Comparison of ENCODE assay signal across 9 cellular contexts in the genomic region with DNA sequence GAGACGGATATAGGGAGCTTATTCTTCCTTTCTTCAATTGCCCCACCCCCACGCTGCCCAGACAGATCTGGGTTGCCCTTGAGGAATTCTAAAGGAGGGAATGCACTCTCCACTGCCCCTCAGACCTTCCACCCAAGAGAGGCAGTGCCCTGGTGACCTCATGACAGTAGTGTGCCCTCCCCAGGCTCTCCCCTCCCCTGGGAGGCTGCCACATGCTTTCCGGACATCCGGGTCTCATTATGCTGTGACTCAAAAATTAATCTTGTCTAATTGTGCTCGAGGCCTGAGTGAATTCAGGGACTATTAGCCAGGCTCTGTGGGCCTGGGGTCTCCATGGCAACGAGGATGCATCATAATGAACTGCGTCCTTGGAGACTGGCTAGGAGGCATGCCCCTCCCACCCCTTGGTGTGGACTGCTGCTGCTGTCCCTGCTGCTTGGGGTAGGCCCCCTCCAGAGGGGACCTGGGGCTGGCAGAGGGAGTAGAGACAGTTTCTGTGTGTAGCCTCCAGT. TPM values are rescaled to one million over a fixed set of nuclear protein-coding genes. Genes with fewer than 3 reads are reported as not detected.
DNase-seq lines count a peak whose midpoint lies in the region; ATAC-seq and TF ChIP-seq lines count a peak whose summit lies in the region.
"Had no signal": no experiment of that assay in that cellular context is flagged by ENCODE, and none has a peak within 500 bp of the region (broad histone marks: within the 10 kb centered on the region; RNA-seq: fewer than 3 reads in every experiment).

No MANE protein-coding gene starts in this region.

- TF ChIP-seq CTCF in AG10803 (conservative IDR thresholded peaks at IDR 0.05; ENCODE audit: low read length) (peak; percentile 7; the same call in 1 of the 2 replicates), IMR-90 (conservative IDR thresholded peaks at IDR 0.05; ENCODE audit: low read depth, low read length) (no peak), GM13976 (IDR thresholded peaks at IDR 0.05; ENCODE audit: borderline replicate concordance, control extremely low read depth, extremely low read depth, insufficient read depth, missing control alignments) (no peak)

- no peak overlapping the region for H3K9ac ChIP-seq in IMR-90 (ENCODE audit: low read depth, low read length)

- no peak overlapping the region for H3K18ac ChIP-seq in IMR-90 (ENCODE audit: low read depth, low read length)

- H3K9me3 ChIP-seq in IMR-90 (ENCODE audit: control insufficient read depth, insufficient read depth, low read length) = no peaks in the 10 kb centered on the region

- DNase-seq in AG10803 (ENCODE audit: low read depth) (peak; percentile 78), IMR-90 (peak; percentile 75), astrocyte of the hippocampus (ENCODE audit: low read depth, low spot score) (peak; percentile 94), kidney tubule cell (ENCODE audit: low spot score) (peak; percentile 58), GM13976 (ENCODE audit: low spot score) (no peak), T-helper 9 cell (no peak), SIG-M5 (lab: John Stamatoyannopoulos, UW) (no peak), globus pallidus (ENCODE audit: low spot score) (no peak)
- DNase-seq: Calu3 had no signal

- H3K4me2 ChIP-seq in IMR-90 (ENCODE audit: low read depth, low read length) = no peak overlapping the region

- H4K91ac ChIP-seq in IMR-90 (ENCODE audit: insufficient read depth, low read depth, low read length) = no peak overlapping the region

- ATAC-seq in IMR-90 (ENCODE audit: low read depth) = peak; percentile 84

- H3K4ac ChIP-seq in IMR-90 (ENCODE audit: low read depth, low read length) = no peak overlapping the region

- no peak overlapping the region for H2BK5ac ChIP-seq in IMR-90 (ENCODE audit: low read depth, low read length, poor library complexity, severe bottlenecking)

- 20% methylated on average over 1 of the region's 7 CpGs; no CpG with 5 or more reads in 1 of the 2 experiments for WGBS in IMR-90 (ENCODE audit: extremely low coverage in 2 of 2, insufficient read length in 1 of 2), 2 experiments

- peaks cover 10% of the 10 kb centered on the region; the same call in 1 of the 2 replicates for H4K20me1 ChIP-seq in IMR-90 (ENCODE audit: insufficient read depth, low read length)

- H3K27ac ChIP-seq in IMR-90 (ENCODE audit: insufficient read depth, low read length) = no peak overlapping the region

- intact Hi-C loops in IMR-90 (cut with micrococcal nuclease) = no loop called here

- H2BK20ac ChIP-seq in IMR-90 (ENCODE audit: low read depth, low read length) = no peak overlapping the region

- in situ Hi-C loops in IMR-90 (cut with MboI; ENCODE audit: low sequenced_read_pairs) (no loop called here), GM13976 (cut with MboI; ENCODE audit: low sequenced_read_pairs, unreplicated experiment) (no loop called here)

- peaks cover 28% of the 10 kb centered on the region for H3K9me1 ChIP-seq in IMR-90 (ENCODE audit: insufficient read depth, low read length)

- no peak overlapping the region for H4K5ac ChIP-seq in IMR-90 (ENCODE audit: low read depth, low read length)

- H3K56ac ChIP-seq in IMR-90 (ENCODE audit: extremely low read depth, insufficient read depth, low read length) = no peak overlapping the region

- H3K14ac ChIP-seq in IMR-90 (replicated peaks; ENCODE audit: low read depth, low read length) = peak overlapping the region; percentile 44

- no peak overlapping the region; the same call in 1 of the 2 replicates for H2AK5ac ChIP-seq in IMR-90 (ENCODE audit: low read depth, low read length)

- H3K36me3 ChIP-seq in IMR-90 (ENCODE audit: control insufficient read depth, insufficient read depth, low read length) = no peaks in the 10 kb centered on the region

- peaks cover 32 to 79% of the 10 kb centered on the region in 2 experiments for H3K79me1 ChIP-seq in IMR-90 (ENCODE audit: low read depth in 1 of 2, low read length in 2 of 2)

- H3K4me3 ChIP-seq in AG10803 (ENCODE audit: low read length) (no peak overlapping the region), IMR-90 (ENCODE audit: insufficient read depth, low read depth, low read length) (no peak overlapping the region)

- peak overlapping the region; percentile 35 for H2AFZ ChIP-seq in IMR-90 (replicated peaks; ENCODE audit: low read length, poor library complexity)

- no peak overlapping the region for H3K23ac ChIP-seq in IMR-90 (ENCODE audit: low read depth, low read length)

- CTCF ChIA-PET in IMR-90 (lab: Yijun Ruan, JAX) = no interaction called here

- H3K4me1 ChIP-seq in IMR-90 (ENCODE audit: control insufficient read depth, insufficient read depth, low read length) = peaks cover 19% of the 10 kb centered on the region

- no peak overlapping the region for H2BK120ac ChIP-seq in IMR-90 (ENCODE audit: low read depth, low read length)

- no peak for TF ChIP-seq RAD21 in IMR-90 (IDR thresholded peaks at IDR 0.05; ENCODE audit: low read length)

- dilution Hi-C loops in IMR-90 (cut with HindIII; ENCODE audit: low sequenced_read_pairs, unreplicated experiment) = no loop called here

- POLR2A ChIA-PET in IMR-90 (lab: Charles Lee; ENCODE audit: unreplicated experiment) = no interaction called here

- H2AK9ac ChIP-seq in IMR-90 (replicated peaks; ENCODE audit: low read depth, low read length, poor library complexity) = peak overlapping the region; percentile 77

- TF ChIP-seq POLR2A in IMR-90 (IDR thresholded peaks at IDR 0.05; ENCODE audit: low read depth, low read length) = no peak

- no TSS peak for BruUV-seq in IMR-90 (replicated peaks; lab: Mats Ljungman, UMichigan)

- H2BK15ac ChIP-seq in IMR-90 (ENCODE audit: low read depth, low read length) = 0 out of 3 replicates have a peak overlapping the region, but pooled peaks have one; percentile 7

- H4K8ac ChIP-seq in IMR-90 (ENCODE audit: low read depth in 2 of 2, low read length in 2 of 2) = peak overlapping the region in 1 of 2 experiments; percentile 20; a peak in 1 of 4 replicates

- no peaks in the 10 kb centered on the region for H3K27me3 ChIP-seq in IMR-90 (ENCODE audit: control insufficient read depth, insufficient read depth, low read length)

TF ChIP-seq in IMR-90, 13 proteins besides CTCF, POLR2A, EP300 and RAD21:
- TF ChIP-seq MAZ (IDR thresholded peaks at IDR 0.05; ENCODE audit: borderline replicate concordance, low read depth, low read length) (peak; percentile 49; the same call in 1 of the 2 replicates), CEBPB (IDR thresholded peaks at IDR 0.05; ENCODE audit: low read depth, low read length) (no peak), USF2 (IDR thresholded peaks at IDR 0.05; ENCODE audit: low read depth, low read length) (no peak), SMC3 (IDR thresholded peaks at IDR 0.05; ENCODE audit: low read depth, low read length) (no peak), MXI1 (IDR thresholded peaks at IDR 0.05; ENCODE audit: borderline replicate concordance, low read depth, low read length) (peak; percentile 77; the same call in 1 of the 2 replicates), MAFK (IDR thresholded peaks at IDR 0.05; ENCODE audit: low read depth, low read length) (no peak)

RNA-seq across cellular contexts. Expression of gene CORO2B, which starts 20.8 kb away (rescaled TPM):
- 9.3 and 9.7 TPM in 2 replicates for total RNA-seq in IMR-90 (2012; rRNA removed)
- 39.3 and 43.2 TPM in 2 replicates for polyA plus RNA-seq in IMR-90 (2012; rRNA removed)
- polyA plus RNA-seq in IMR-90 (2012; cell fraction: cytosol; rRNA removed) = 29.1 and 32.4 TPM in 2 replicates
- polyA plus RNA-seq in IMR-90 (2012; cell fraction: nucleus; rRNA removed; ENCODE audit: low replicate concordance) = 24.4 and 27.5 TPM in 2 replicates

Comparison
In these comparisons a context has a peak if more than half of its experiments do, and no peak if none do; other contexts are left out.
1. DNase-seq: peak in AG10803 (single experiment), IMR-90 (single experiment), astrocyte of the hippocampus (single experiment) and kidney tubule cell (single experiment); none in GM13976 (single experiment), T-helper 9 cell (single experiment), SIG-M5 (single experiment) and globus pallidus (single experiment).